24 cellular contexts compared by ENCODE assay signal in the genomic region with DNA sequence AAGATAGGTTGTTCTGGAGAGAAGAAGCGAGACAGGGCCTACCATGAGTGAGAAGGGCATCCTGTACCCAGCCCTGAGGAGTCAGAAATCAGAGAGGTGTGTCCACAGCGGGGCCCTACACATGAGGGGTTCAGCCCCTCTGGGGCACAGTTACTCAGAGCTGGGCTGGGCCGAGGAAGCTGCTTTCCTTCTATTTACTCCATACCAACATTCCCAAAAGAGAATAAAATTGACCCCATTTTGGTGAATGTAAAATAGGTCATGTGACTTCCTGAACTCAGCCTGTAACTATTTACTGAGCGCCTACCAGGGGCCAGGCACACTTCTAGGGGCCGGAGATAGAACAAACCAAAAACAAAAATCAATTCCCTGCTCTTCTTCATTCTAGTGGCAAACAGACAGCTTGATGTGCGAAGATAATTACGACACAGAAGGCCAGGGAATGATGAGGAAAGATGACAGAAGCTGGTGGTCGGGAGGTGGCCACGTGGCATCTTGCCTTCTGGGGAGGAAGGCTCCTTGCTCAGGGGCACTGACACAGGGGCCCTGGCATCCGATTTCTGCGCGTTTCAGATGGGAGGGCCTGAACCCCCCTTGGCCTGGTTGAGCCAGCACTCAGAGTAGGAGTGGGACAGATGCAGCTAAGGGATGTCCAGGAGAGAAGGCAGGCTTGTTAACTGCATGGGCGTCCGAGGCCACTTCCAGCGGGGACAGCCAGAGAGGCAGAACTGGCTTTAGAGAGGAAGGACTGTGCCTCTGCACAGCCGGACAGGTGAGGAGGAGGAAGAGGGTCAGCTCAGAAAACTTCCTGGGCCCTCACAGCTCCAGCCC.
"Had no signal": no experiment of that assay in that cellular context is flagged by ENCODE, and none has a peak within 500 bp of the region (broad histone marks: within the 10 kb centered on the region; RNA-seq: fewer than 3 reads in every experiment).

No MANE protein-coding gene starts in this region.

- H3K27ac ChIP-seq: brain microvascular endothelial cell, foreskin keratinocyte, left ventricle myocardium inferior, pancreas, psoas muscle had no signal

- H3K36me3 Mint-ChIP-seq: immature natural killer cell, mesothelial cell of epicardium, type B pancreatic cell had no signal

- H3K9me3 ChIP-seq: pancreas had no signal

- H3K4me1 Mint-ChIP-seq: immature natural killer cell; mesothelial cell of epicardium; naive thymus-derived CD8-positive, alpha-beta T cell had no signal

- H3K4me3 Mint-ChIP-seq: activated T-cell treated with anti-CD3 and anti-CD28 coated beads, Interleukin-2, amount 50 U/mL, for 4 hours; immature natural killer cell; mesothelial cell of epicardium; naive thymus-derived CD8-positive, alpha-beta T cell; T-helper 1 cell treated with Interleukin-12 subunit alpha and Interleukin-12 subunit beta and Interleukin-4 antibody, amounts not matched to agents 30 μg/mL and 1 μg/mL, for 36 hours; type B pancreatic cell; WTC11 had no signal

- H3K36me3 ChIP-seq: brain microvascular endothelial cell, left ventricle myocardium inferior, pancreas had no signal

- H3K4me1 ChIP-seq: foreskin keratinocyte, left ventricle myocardium inferior, pancreas, psoas muscle had no signal

- ATAC-seq: foreskin keratinocyte; naive thymus-derived CD8-positive, alpha-beta T cell; psoas muscle; right cardiac atrium; WTC11 had no signal

- H3K4me3 ChIP-seq: left ventricle myocardium inferior, pancreas, psoas muscle had no signal

- H3K9me3 Mint-ChIP-seq: activated T-helper 2 cell treated with anti-CD3 and anti-CD28 coated beads, Interferon-gamma antibody, Interleukin-2, Interleukin-4, amounts not matched to agents 10 μg/mL and 5 μg/mL and 100 μg/mL, durations not matched to agents 14 hours and 24 hours and 36 hours; immature natural killer cell had no signal

- H3K27me3 ChIP-seq: brain microvascular endothelial cell, foreskin keratinocyte, pancreas had no signal

- DNase-seq: activated CD4-positive, alpha-beta T cell treated with anti-CD3 and anti-CD28 coated beads, Interleukin-2, amount 50 U/mL, for 4 hours; activated CD8-positive, alpha-beta memory T cell treated with anti-CD3 and anti-CD28 coated beads for 24 hours; activated CD8-positive, alpha-beta memory T cell treated with anti-CD3 and anti-CD28 coated beads, Interleukin-2, amount 50 U/mL, for 48 hours; activated naive CD4-positive, alpha-beta T cell; activated T-cell treated with anti-CD3 and anti-CD28 coated beads, Interleukin-2, amount 50 U/mL, for 4 hours; brain microvascular endothelial cell; dermis blood vessel endothelial cell; effector CD8-positive, alpha-beta T cell; foreskin keratinocyte; immature natural killer cell; kidney glomerular epithelial cell; left ventricle myocardium inferior; naive thymus-derived CD8-positive, alpha-beta T cell; psoas muscle; stimulated activated CD4-positive, alpha-beta T cell treated with anti-CD3 and anti-CD28 coated beads, Interleukin-12 subunit alpha, Interleukin-12 subunit beta, amount 100 ng/mL, for 4 hours; stimulated activated CD4-positive, alpha-beta T cell treated with anti-CD3 and anti-CD28 coated beads, Interleukin-4, amount 100 ng/mL, for 4 hours; T1000 had no signal

- H3K27ac Mint-ChIP-seq: activated T-helper 2 cell treated with anti-CD3 and anti-CD28 coated beads, Interferon-gamma antibody, Interleukin-2, Interleukin-4, amounts not matched to agents 10 μg/mL and 5 μg/mL and 100 μg/mL, durations not matched to agents 14 hours and 24 hours and 36 hours; immature natural killer cell; mesothelial cell of epicardium; naive thymus-derived CD8-positive, alpha-beta T cell; T-helper 1 cell treated with Interleukin-12 subunit alpha and Interleukin-12 subunit beta and Interleukin-4 antibody, amounts not matched to agents 30 μg/mL and 1 μg/mL, for 36 hours; type B pancreatic cell; WTC11 had no signal
